Comparison of ENCODE assay signal across 14 cellular contexts in genomic region chr11:61775606-61776554, GRCh38. TPM values are rescaled to one million over a fixed set of nuclear protein-coding genes. Genes with fewer than 3 reads are reported as not detected.
A peak's percentile ranks its signal among the peaks of the same experiment; 100 is the strongest.
DNase-seq lines count a peak whose midpoint lies in the region; ATAC-seq and TF ChIP-seq lines count a peak whose summit lies in the region.
"Had no signal": no experiment of that assay in that cellular context is flagged by ENCODE, and none has a peak within 500 bp of the region (broad histone marks: within the 10 kb centered on the region; RNA-seq: fewer than 3 reads in every experiment).

No MANE protein-coding gene starts in this region.

- CTCF ChIA-PET in activated CD8-positive, alpha-beta T cell treated with anti-CD3 and anti-CD28 coated beads, Interleukin-2, amount 10 ng/mL, durations not matched to agents 7 days and 5 days (lab: Charles Lee): interaction anchor here (0.7 to 2.0 kb wide), 4 partner anchors 14 to 27 kb away, joined by 3 to 9 read pairs (median 4); no protein-coding TSS in a partner anchor
- CTCF ChIA-PET in activated CD8-positive, alpha-beta T cell treated with anti-CD3 and anti-CD28 coated beads for 36 hours (lab: Charles Lee): interaction anchor here (0.7 to 3.2 kb wide), 7 partner anchors 12 to 32 kb away, joined by 3 to 14 read pairs (median 4); no protein-coding TSS in a partner anchor

- H3K27me3 Mint-ChIP-seq in activated CD8-positive, alpha-beta T cell treated with anti-CD3 and anti-CD28 coated beads, Interleukin-2, amount 10 ng/mL, durations not matched to agents 7 days and 5 days (ENCODE audit: low read depth): peaks cover 9% of the 10 kb centered on the region
- peaks cover 2% of the 10 kb centered on the region for H3K27me3 Mint-ChIP-seq in activated CD8-positive, alpha-beta T cell treated with anti-CD3 and anti-CD28 coated beads for 36 hours
- H3K27me3 Mint-ChIP-seq: activated naive CD8-positive, alpha-beta T cell had no signal

- no peak for DNase-seq in activated CD8-positive, alpha-beta T cell treated with anti-CD3 and anti-CD28 coated beads, Interleukin-2, amount 10 ng/mL, durations not matched to agents 7 days and 5 days
- DNase-seq in activated CD8-positive, alpha-beta T cell treated with anti-CD3 and anti-CD28 coated beads for 36 hours: no peak
- DNase-seq in SW480 (ENCODE audit: low spot score) (peak; percentile 46), left colon (no peak), NCI-H1417 (lab: John Stamatoyannopoulos, UW) (no peak), AG20443 (ENCODE audit: low spot score) (no peak)
- no peak for DNase-seq in stimulated activated effector memory CD8-positive, alpha-beta T cell treated with anti-CD3 and anti-CD28 coated beads, Interleukin-12 subunit alpha, Interleukin-12 subunit beta, amount 100 ng/mL, for 72 hours (ENCODE audit: low spot score in 2 of 2)
- DNase-seq: activated CD4-positive, alpha-beta T cell treated with anti-CD3 and anti-CD28 coated beads for 1 hour; NCI-H2081 treated with DMSO at 0.1 percent for 48 hours; spleen had no signal

- H3K27ac Mint-ChIP-seq in activated CD8-positive, alpha-beta T cell treated with anti-CD3 and anti-CD28 coated beads, Interleukin-2, amount 10 ng/mL, durations not matched to agents 7 days and 5 days: peak overlapping the region; percentile 55
- H3K27ac Mint-ChIP-seq in activated CD8-positive, alpha-beta T cell treated with anti-CD3 and anti-CD28 coated beads for 36 hours: no peak overlapping the region
- H3K27ac Mint-ChIP-seq in stimulated activated effector memory CD8-positive, alpha-beta T cell treated with anti-CD3 and anti-CD28 coated beads, Interleukin-12 subunit alpha, Interleukin-12 subunit beta, amount 100 ng/mL, for 72 hours: peak overlapping the region; percentile 29
- H3K27ac Mint-ChIP-seq: activated naive CD8-positive, alpha-beta T cell had no signal

- intact Hi-C loops in activated CD8-positive, alpha-beta T cell treated with anti-CD3 and anti-CD28 coated beads for 36 hours (cut with micrococcal nuclease): no loop called here
- intact Hi-C loops in left colon (cut with DNase I, micrococcal nuclease): no loop called here

- H3K36me3 Mint-ChIP-seq in activated CD8-positive, alpha-beta T cell treated with anti-CD3 and anti-CD28 coated beads, Interleukin-2, amount 10 ng/mL, durations not matched to agents 7 days and 5 days (ENCODE audit: low read depth): no peaks in the 10 kb centered on the region
- H3K36me3 Mint-ChIP-seq in activated CD8-positive, alpha-beta T cell treated with anti-CD3 and anti-CD28 coated beads for 36 hours (ENCODE audit: low read depth): no peaks in the 10 kb centered on the region
- H3K36me3 Mint-ChIP-seq in stimulated activated effector memory CD8-positive, alpha-beta T cell treated with anti-CD3 and anti-CD28 coated beads, Interleukin-12 subunit alpha, Interleukin-12 subunit beta, amount 100 ng/mL, for 72 hours: peaks cover 8% of the 10 kb centered on the region
- H3K36me3 Mint-ChIP-seq: activated naive CD8-positive, alpha-beta T cell; CD8-positive, alpha-beta T cell had no signal

- POLR2A ChIA-PET in activated CD8-positive, alpha-beta T cell treated with anti-CD3 and anti-CD28 coated beads, Interleukin-2, amount 10 ng/mL, durations not matched to agents 7 days and 5 days (lab: Charles Lee): no interaction called here
- POLR2A ChIA-PET in activated CD8-positive, alpha-beta T cell treated with anti-CD3 and anti-CD28 coated beads for 36 hours (lab: Charles Lee): interaction anchor here (1.0 to 2.4 kb wide), 3 partner anchors 16 to 23 kb away, joined by 3 to 6 read pairs (median 3); partner anchors contain the start of genes FEN1, MYRF and TMEM258

- no peaks in the 10 kb centered on the region for H3K9me3 Mint-ChIP-seq in activated CD8-positive, alpha-beta T cell treated with anti-CD3 and anti-CD28 coated beads, Interleukin-2, amount 10 ng/mL, durations not matched to agents 7 days and 5 days (ENCODE audit: insufficient read depth)
- H3K9me3 Mint-ChIP-seq in activated CD8-positive, alpha-beta T cell treated with anti-CD3 and anti-CD28 coated beads for 36 hours: no peaks in the 10 kb centered on the region
- H3K9me3 Mint-ChIP-seq in stimulated activated effector memory CD8-positive, alpha-beta T cell treated with anti-CD3 and anti-CD28 coated beads, Interleukin-12 subunit alpha, Interleukin-12 subunit beta, amount 100 ng/mL, for 72 hours: no peaks in the 10 kb centered on the region
- H3K9me3 Mint-ChIP-seq: CD8-positive, alpha-beta T cell; T-helper 1 cell treated with Interleukin-12 subunit alpha and Interleukin-12 subunit beta and Interleukin-4 antibody, amounts not matched to agents 30 μg/mL and 1 μg/mL, for 36 hours had no signal

- no peak overlapping the region for H3K4me3 Mint-ChIP-seq in activated CD8-positive, alpha-beta T cell treated with anti-CD3 and anti-CD28 coated beads, Interleukin-2, amount 10 ng/mL, durations not matched to agents 7 days and 5 days
- H3K4me3 Mint-ChIP-seq in activated CD8-positive, alpha-beta T cell treated with anti-CD3 and anti-CD28 coated beads for 36 hours: no peak overlapping the region
- H3K4me3 Mint-ChIP-seq in stimulated activated effector memory CD8-positive, alpha-beta T cell treated with anti-CD3 and anti-CD28 coated beads, Interleukin-12 subunit alpha, Interleukin-12 subunit beta, amount 100 ng/mL, for 72 hours: peak overlapping the region; percentile 47

- peaks cover 29% of the 10 kb centered on the region for H3K4me1 Mint-ChIP-seq in activated CD8-positive, alpha-beta T cell treated with anti-CD3 and anti-CD28 coated beads, Interleukin-2, amount 10 ng/mL, durations not matched to agents 7 days and 5 days (ENCODE audit: low read depth)
- peaks cover 13% of the 10 kb centered on the region for H3K4me1 Mint-ChIP-seq in activated CD8-positive, alpha-beta T cell treated with anti-CD3 and anti-CD28 coated beads for 36 hours (ENCODE audit: low read depth)
- H3K4me1 Mint-ChIP-seq in stimulated activated effector memory CD8-positive, alpha-beta T cell treated with anti-CD3 and anti-CD28 coated beads, Interleukin-12 subunit alpha, Interleukin-12 subunit beta, amount 100 ng/mL, for 72 hours: peaks cover 44% of the 10 kb centered on the region

- no peak for TF ChIP-seq CTCF in activated CD8-positive, alpha-beta T cell treated with anti-CD3 and anti-CD28 coated beads for 36 hours (IDR thresholded peaks at IDR 0.05)

- ATAC-seq in activated CD8-positive, alpha-beta T cell treated with anti-CD3 and anti-CD28 coated beads, Interleukin-2, amount 10 ng/mL, durations not matched to agents 7 days and 5 days: no peak
- no peak for ATAC-seq in activated CD8-positive, alpha-beta T cell treated with anti-CD3 and anti-CD28 coated beads for 36 hours
- ATAC-seq in left colon (peak; percentile 25), HG03280 (IDR thresholded peaks at IDR 0.05; ENCODE audit: unreplicated experiment) (no peak)
- ATAC-seq in stimulated activated effector memory CD8-positive, alpha-beta T cell treated with anti-CD3 and anti-CD28 coated beads, Interleukin-12 subunit alpha, Interleukin-12 subunit beta, amount 100 ng/mL, for 72 hours: no peak

RNA-seq across cellular contexts. Expression of gene TMEM258, which starts 16.5 kb away (rescaled TPM):
- total RNA-seq in activated CD8-positive, alpha-beta T cell treated with anti-CD3 and anti-CD28 coated beads, Interleukin-2, amount 10 ng/mL, durations not matched to agents 7 days and 5 days: 100 to 1,000 TPM; 154 to 163 TPM
- 100 to 1,000 TPM; 162 to 170 TPM for total RNA-seq in activated CD8-positive, alpha-beta T cell treated with anti-CD3 and anti-CD28 coated beads for 36 hours
- 10 to 100 TPM; 87.3 to 91.8 TPM for total RNA-seq in left colon

RNA-seq across cellular contexts. Expression of gene FEN1, which starts 16.8 kb away (rescaled TPM):
- total RNA-seq in activated CD8-positive, alpha-beta T cell treated with anti-CD3 and anti-CD28 coated beads, Interleukin-2, amount 10 ng/mL, durations not matched to agents 7 days and 5 days: 100 to 1,000 TPM; 146 TPM
- 100 to 1,000 TPM; 109 to 114 TPM for total RNA-seq in activated CD8-positive, alpha-beta T cell treated with anti-CD3 and anti-CD28 coated beads for 36 hours
- total RNA-seq in left colon: 10 to 100 TPM in 1 of 2 donors, 1 to 10 TPM in 1; 7.7 to 13.3 TPM

RNA-seq across cellular contexts. Expression of gene MYRF, which starts 23.4 kb away (rescaled TPM):
- 1 to 10 TPM; 2.8 to 2.9 TPM for total RNA-seq in activated CD8-positive, alpha-beta T cell treated with anti-CD3 and anti-CD28 coated beads, Interleukin-2, amount 10 ng/mL, durations not matched to agents 7 days and 5 days
- 1 to 10 TPM in 1 of 2 experiments, under 1 TPM in 1; 0.97 to 1.6 TPM for total RNA-seq in activated CD8-positive, alpha-beta T cell treated with anti-CD3 and anti-CD28 coated beads for 36 hours
- total RNA-seq in left colon: 10 to 100 TPM in 1 of 2 donors, 1 to 10 TPM in 1; 4.6 to 15.6 TPM

RNA-seq across cellular contexts. Expression of gene FADS1, which starts 40.9 kb away (rescaled TPM):
- 10 to 100 TPM; 84.1 to 92.8 TPM for total RNA-seq in activated CD8-positive, alpha-beta T cell treated with anti-CD3 and anti-CD28 coated beads, Interleukin-2, amount 10 ng/mL, durations not matched to agents 7 days and 5 days
- 10 to 100 TPM; 33.9 to 34.4 TPM for total RNA-seq in activated CD8-positive, alpha-beta T cell treated with anti-CD3 and anti-CD28 coated beads for 36 hours
- total RNA-seq in left colon: 1 to 10 TPM; 3.2 to 5.1 TPM

RNA-seq across cellular contexts. Expression of gene FADS2, which starts 52.2 kb away (rescaled TPM):
- 100 to 1,000 TPM; 395 to 416 TPM for total RNA-seq in activated CD8-positive, alpha-beta T cell treated with anti-CD3 and anti-CD28 coated beads, Interleukin-2, amount 10 ng/mL, durations not matched to agents 7 days and 5 days
- total RNA-seq in activated CD8-positive, alpha-beta T cell treated with anti-CD3 and anti-CD28 coated beads for 36 hours: 100 to 1,000 TPM; 131 to 134 TPM
- 1 to 10 TPM; 3.1 to 5.6 TPM for total RNA-seq in left colon

Comparison
In these comparisons a context has a peak if more than half of its experiments do, and no peak if none do; other contexts are left out.
1. RNA of gene FEN1, which starts 16.8 kb away (total RNA-seq): 146 TPM in activated CD8-positive, alpha-beta T cell treated with anti-CD3 and anti-CD28 coated beads, Interleukin-2, amount 10 ng/mL, durations not matched to agents 7 days and 5 days and 109 to 114 TPM in activated CD8-positive, alpha-beta T cell treated with anti-CD3 and anti-CD28 coated beads for 36 hours; 7.7 to 13.3 TPM in left colon; every median in the first group is over 4 times any median in the second.